Comparison of ENCODE assay signal across 8 cellular contexts in the genomic region with DNA sequence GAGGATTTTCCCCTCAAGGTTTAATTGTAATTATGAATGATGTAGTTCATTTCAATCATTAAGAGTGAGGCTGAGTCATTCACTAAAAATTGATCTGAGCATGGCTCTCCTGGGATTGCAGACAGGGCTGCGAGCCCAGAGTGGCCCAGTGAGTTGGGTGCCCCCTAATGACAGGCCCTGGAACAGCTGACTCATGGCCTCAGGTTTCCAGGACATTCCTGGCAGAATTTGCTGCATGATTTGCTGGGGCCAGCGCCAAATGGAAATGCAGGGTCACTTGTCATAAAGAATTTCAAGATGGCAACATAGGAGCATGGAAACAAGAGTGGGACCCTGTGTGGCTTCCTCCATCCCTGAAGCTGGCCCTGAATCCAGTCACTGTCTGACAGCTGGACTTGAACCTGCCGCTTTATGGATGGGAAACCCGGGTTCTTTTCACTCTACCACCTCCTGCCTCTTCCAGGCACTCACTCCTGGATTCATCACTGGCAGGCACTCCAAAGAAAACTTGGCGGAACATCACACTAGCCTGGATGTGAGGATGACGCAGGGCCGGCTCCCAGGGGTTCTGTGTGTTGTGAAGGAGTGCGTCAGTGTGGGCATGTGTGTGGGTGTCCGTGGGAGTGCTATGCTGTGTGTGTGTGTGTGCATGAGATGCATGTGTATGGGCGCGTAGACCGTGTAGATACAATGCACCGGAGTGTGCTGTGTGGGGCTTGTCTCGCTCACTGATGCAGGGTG. TPM values are rescaled to one million over a fixed set of nuclear protein-coding genes. Genes with fewer than 3 reads are reported as not detected.
DNase-seq lines count a peak whose midpoint lies in the region; ATAC-seq and TF ChIP-seq lines count a peak whose summit lies in the region.

No MANE protein-coding gene starts in this region.

- no peaks in the 10 kb centered on the region; the same call in 1 of the 2 replicates for H3K27me3 Mint-ChIP-seq in H9 (ENCODE audit: low read depth)

- H3K9me3 ChIP-seq in H9 (ENCODE audit: control insufficient read depth, low read depth, low read length) (no peaks in the 10 kb centered on the region), NT2/D1 (ENCODE audit: insufficient read depth, low read length) (no peaks in the 10 kb centered on the region), esophagus squamous epithelium (no peaks in the 10 kb centered on the region), trophoblast cell (ENCODE audit: insufficient read depth, low read depth, low read length) (peaks cover 3% of the 10 kb centered on the region)

- no peak overlapping the region for H3K56ac ChIP-seq in H9 (ENCODE audit: insufficient read length, low read depth, low read length)

- H3K9ac ChIP-seq in H9 (ENCODE audit: extremely low read depth, insufficient read length, low read length): no peak overlapping the region
- no peak overlapping the region for H3K9ac ChIP-seq in NT2/D1 (ENCODE audit: insufficient read length, low read depth)
- no peak overlapping the region for H3K9ac ChIP-seq in trophoblast cell (ENCODE audit: low read length)

- H2BK5ac ChIP-seq in H9 (ENCODE audit: insufficient read length, low read length): no peak overlapping the region
- no peak overlapping the region for H2BK5ac ChIP-seq in trophoblast cell (ENCODE audit: low read depth, low read length, poor library complexity)

- H3K4me1 ChIP-seq in H9 (ENCODE audit: insufficient read depth, low read length) (no peaks in the 10 kb centered on the region), NT2/D1 (ENCODE audit: insufficient read depth, insufficient read length) (peaks cover 23% of the 10 kb centered on the region), esophagus squamous epithelium (no peaks in the 10 kb centered on the region), trophoblast cell (ENCODE audit: control insufficient read depth in 1 of 2, insufficient read depth in 2 of 2, low read length in 2 of 2) (peaks cover 14 to 20% of the 10 kb centered on the region in 2 experiments)

- ATAC-seq in HG02642 (IDR thresholded peaks at IDR 0.05; ENCODE audit: poor library complexity, unreplicated experiment) (no peak), GM18502 (IDR thresholded peaks at IDR 0.05; ENCODE audit: poor library complexity, unreplicated experiment) (no peak)

- H3K79me2 ChIP-seq in H9 (ENCODE audit: insufficient read depth, low read length): no peaks in the 10 kb centered on the region
- H3K79me2 ChIP-seq in trophoblast cell (ENCODE audit: control insufficient read depth, insufficient read depth, low read length, poor library complexity): no peaks in the 10 kb centered on the region

- peak overlapping the region; percentile 6 for H4K12ac ChIP-seq in trophoblast cell (ENCODE audit: low read depth, low read length)

- H3K9me3 Mint-ChIP-seq in H9: no peaks in the 10 kb centered on the region

- H2BK20ac ChIP-seq in H9 (ENCODE audit: low read depth, low read length, poor library complexity, severe bottlenecking): no peak overlapping the region

- peak overlapping the region; percentile 16 for H4K91ac ChIP-seq in H9 (ENCODE audit: insufficient read length, low read depth, low read length)
- peak overlapping the region; percentile 82 for H4K91ac ChIP-seq in trophoblast cell (ENCODE audit: low read depth, low read length)

- H3K27me3 ChIP-seq in H9 (ENCODE audit: insufficient read depth, low read length) (no peaks in the 10 kb centered on the region), NT2/D1 (ENCODE audit: insufficient read depth, insufficient read length) (no peaks in the 10 kb centered on the region), esophagus squamous epithelium (peaks cover 0 to 3% (median 0%) of the 10 kb centered on the region in 4 donors), trophoblast cell (ENCODE audit: insufficient read depth, low read length) (no peaks in the 10 kb centered on the region)

- TF ChIP-seq CTCF in C4-2B (conservative IDR thresholded peaks at IDR 0.05): peak; percentile 67
- TF ChIP-seq CTCF in H9 (conservative IDR thresholded peaks at IDR 0.05): peak; percentile 77
- peak in 5 of 6 experiments; percentile 11 to 49 (median 22) for TF ChIP-seq CTCF in esophagus squamous epithelium (IDR thresholded peaks at IDR 0.05)

- H3K4me3 ChIP-seq in NT2/D1 (ENCODE audit: insufficient read length, low read depth) (no peak overlapping the region), esophagus squamous epithelium (no peak overlapping the region), trophoblast cell (ENCODE audit: low read depth, low read length) (no peak overlapping the region)

- no peak overlapping the region for H3T11ph ChIP-seq in H9 (ENCODE audit: low read length)

- H2BK15ac ChIP-seq in H9 (ENCODE audit: low read depth, low read length): no peak overlapping the region

- H3K4me2 ChIP-seq in H9 (ENCODE audit: insufficient read depth, insufficient read length, low read length) (no peak overlapping the region), trophoblast cell (ENCODE audit: low read length) (no peak overlapping the region)

- H3K4me3 Mint-ChIP-seq in H9: peak overlapping the region in 1 of 2 experiments; percentile 15; a peak in 1 of 5 replicates

- no peak overlapping the region for H3K23ac ChIP-seq in H9 (ENCODE audit: insufficient read length, low read depth, low read length)
- H3K23ac ChIP-seq in trophoblast cell (ENCODE audit: low read length): no peak overlapping the region

- H3K79me1 ChIP-seq in H9 (ENCODE audit: insufficient read depth, low read depth, low read length, poor library complexity, severe bottlenecking) (no peaks in the 10 kb centered on the region), trophoblast cell (ENCODE audit: low read length) (peaks cover 12% of the 10 kb centered on the region)

- TF ChIP-seq POLR2A in esophagus squamous epithelium (IDR thresholded peaks at IDR 0.05): no peak

- H2BK120ac ChIP-seq in H9 (ENCODE audit: low read depth, low read length, poor library complexity, severe bottlenecking) (no peak overlapping the region), trophoblast cell (ENCODE audit: insufficient read depth, low read length, poor library complexity) (peak overlapping the region; percentile 65)

- H3K18ac ChIP-seq in H9 (ENCODE audit: insufficient read length, low read depth, low read length) (peak overlapping the region; percentile 64), trophoblast cell (ENCODE audit: low read length) (no peak overlapping the region)

- H2AK5ac ChIP-seq in H9 (ENCODE audit: insufficient read length, low read length) (no peak overlapping the region), trophoblast cell (ENCODE audit: low read length) (peak overlapping the region; percentile 3)

- no peak overlapping the region for H2AFZ ChIP-seq in H9 (ENCODE audit: low read length)
- no peak overlapping the region for H2AFZ ChIP-seq in trophoblast cell (ENCODE audit: insufficient read depth, low read length, poor library complexity)

- H3K27ac ChIP-seq in C4-2B: no peak overlapping the region
- no peak overlapping the region for H3K27ac ChIP-seq in H9 (ENCODE audit: insufficient read length, low read depth, low read length)
- H3K27ac ChIP-seq in esophagus squamous epithelium: no peak overlapping the region
- H3K27ac ChIP-seq in trophoblast cell (ENCODE audit: low read depth, low read length): peak overlapping the region; percentile 7

- H3K23me2 ChIP-seq in H9 (ENCODE audit: insufficient read length, low read depth, low read length, poor library complexity, severe bottlenecking): no peaks in the 10 kb centered on the region

- H4K8ac ChIP-seq in H9 (replicated peaks; ENCODE audit: insufficient read length, low read depth, low read length) (no peak overlapping the region), trophoblast cell (ENCODE audit: low read depth, low read length) (peak overlapping the region; percentile 39)

- intact Hi-C loops in esophagus squamous epithelium (cut with DNase I): loop anchor here (10.0 kb wide), 1 partner anchor 138 kb away; no protein-coding TSS in a partner anchor

- H2BK12ac ChIP-seq in H9 (ENCODE audit: insufficient read length, low read depth, low read length) (no peak overlapping the region), trophoblast cell (ENCODE audit: low read length) (peak overlapping the region; percentile 0)

- H3K14ac ChIP-seq in H9 (ENCODE audit: insufficient read depth, low read length): peak overlapping the region; percentile 46; the same call in 1 of the 2 replicates
- H3K14ac ChIP-seq in trophoblast cell (ENCODE audit: low read length): peak overlapping the region; percentile 1

- peak overlapping the region in 2 of 3 experiments; percentile 64 to 88; a peak in 4 of 7 replicates for H3K27ac Mint-ChIP-seq in H9

- no peaks in the 10 kb centered on the region for H4K20me1 ChIP-seq in H9 (ENCODE audit: control insufficient read depth, insufficient read depth, insufficient read length)

- no CpG with 5 or more reads among the region's 14 CpGs for WGBS in H9 (ENCODE audit: extremely low coverage, insufficient read length, low lambda C conversion rate)
- 79 to 91% methylated on average over 11 to 13 of the region's 14 CpGs for WGBS in esophagus squamous epithelium, 2 donors
- WGBS in trophoblast cell (ENCODE audit: extremely low coverage, insufficient coverage, insufficient read length): no CpG with 5 or more reads among the region's 14 CpGs

- DNase-seq in H9: peak; percentile 77
- peak; percentile 64 for DNase-seq in NT2/D1 (ENCODE audit: low read depth, low spot score)
- DNase-seq in esophagus squamous epithelium (lab: John Stamatoyannopoulos, UW): no peak
- peak; percentile 58 to 69 for DNase-seq in trophoblast cell
- no peak for DNase-seq in OCI-M2 (lab: John Stamatoyannopoulos, UW; ENCODE audit: unreplicated experiment)

- H3K36me3 Mint-ChIP-seq in H9 (ENCODE audit: insufficient read depth in 1 of 3, low read depth in 3 of 3): no peaks in the 10 kb centered on the region

- peak overlapping the region; percentile 33; the same call in 1 of the 2 replicates for H3K4ac ChIP-seq in H9 (ENCODE audit: low read depth, low read length)
- no peak overlapping the region for H3K4ac ChIP-seq in trophoblast cell (ENCODE audit: low read depth, low read length)

- no peak overlapping the region for H4K5ac ChIP-seq in H9 (ENCODE audit: insufficient read length, low read depth, low read length)

- peaks cover 45 to 65% of the 10 kb centered on the region in 2 experiments for H3K4me1 Mint-ChIP-seq in H9

- H3K36me3 ChIP-seq in NT2/D1 (ENCODE audit: insufficient read depth, insufficient read length, low read length): no peaks in the 10 kb centered on the region
- no peaks in the 10 kb centered on the region for H3K36me3 ChIP-seq in esophagus squamous epithelium
- no peaks in the 10 kb centered on the region for H3K36me3 ChIP-seq in trophoblast cell (ENCODE audit: control insufficient read depth in 1 of 2, insufficient read depth in 2 of 2, low read length in 2 of 2)

RNA-seq across cellular contexts. Expression of a gene that starts 15.2 kb away (rescaled TPM):
- total RNA-seq in H9 (2021) (0.15 and 0.35 TPM in 2 replicates), esophagus squamous epithelium (under 1 TPM in 2 of 4 donors, not detected in 2; under 0.01 to 0.56 TPM)
- 0.12 and 0.17 TPM in 2 replicates for polyA plus RNA-seq in trophoblast cell (2013)

Comparison
In these comparisons a context has a peak if more than half of its experiments do, and no peak if none do; other contexts are left out.
1. CTCF ChIP-seq: peak in every context shown above with its lines; median percentile 77 in H9; 67 in C4-2B; 22 in esophagus squamous epithelium.
2. DNase-seq: peak in H9 (single experiment), NT2/D1 (single experiment) and trophoblast cell (2 of 2); none in esophagus squamous epithelium (single experiment) and OCI-M2 (single experiment).